10 cellular contexts compared by ENCODE assay signal in genomic region chr4:138223191-138223910, GRCh38. TPM values are rescaled to one million over a fixed set of nuclear protein-coding genes. Genes with fewer than 3 reads are reported as not detected.
DNase-seq lines count a peak whose midpoint lies in the region; ATAC-seq and TF ChIP-seq lines count a peak whose summit lies in the region.
"Had no signal": no experiment of that assay in that cellular context is flagged by ENCODE, and none has a peak within 500 bp of the region (broad histone marks: within the 10 kb centered on the region; RNA-seq: fewer than 3 reads in every experiment).

No MANE protein-coding gene starts in this region.

- H3K9me3 ChIP-seq in right cardiac atrium (ENCODE audit: control insufficient read depth, low read length) = no peaks in the 10 kb centered on the region
- no peaks in the 10 kb centered on the region for H3K9me3 ChIP-seq in OCI-LY3 (ENCODE audit: insufficient read depth, low read length)
- no peaks in the 10 kb centered on the region for H3K9me3 ChIP-seq in osteoblast (ENCODE audit: low read depth, low read length)
- H3K9me3 ChIP-seq: ovary had no signal

- no peak for DNase-seq in right cardiac atrium
- DNase-seq in left ventricle myocardium superior = no peak
- DNase-seq in AG08396 (ENCODE audit: low spot score) = no peak
- no peak for DNase-seq in posterior vena cava (ENCODE audit: low spot score)
- DNase-seq in osteoblast (ENCODE audit: insufficient read length, low spot score, missing footprints) = no peak
- DNase-seq: effector CD4-positive, alpha-beta T cell; ovary had no signal

- no peaks in the 10 kb centered on the region for H4K20me1 ChIP-seq in OCI-LY3 (ENCODE audit: insufficient read depth, low read length)
- no peaks in the 10 kb centered on the region for H4K20me1 ChIP-seq in osteoblast (ENCODE audit: insufficient read depth, low read length)

- H3K9ac ChIP-seq in OCI-LY3 (ENCODE audit: low read length) = no peak overlapping the region

- H3K27ac ChIP-seq in right cardiac atrium (ENCODE audit: low read length) = peak overlapping the region; percentile 68
- no peak overlapping the region for H3K27ac ChIP-seq in OCI-LY3 (ENCODE audit: low read length)
- no peak overlapping the region for H3K27ac ChIP-seq in osteoblast (ENCODE audit: low read depth, low read length)
- H3K27ac ChIP-seq: ovary had no signal

- H3K4me1 Mint-ChIP-seq in stimulated activated memory B cell treated with anti-CD40 and anti-IgM and Interleukin-4, amounts not matched to agents 10 μg/mL and 1 μg/mL and 100 μg/mL, for 72 hours = no peaks in the 10 kb centered on the region

- no peaks in the 10 kb centered on the region for H3K4me1 ChIP-seq in right cardiac atrium (ENCODE audit: control insufficient read depth, insufficient read depth, low read length)
- peaks cover 16% of the 10 kb centered on the region for H3K4me1 ChIP-seq in OCI-LY3 (ENCODE audit: low read length)
- peaks cover 14% of the 10 kb centered on the region for H3K4me1 ChIP-seq in osteoblast (ENCODE audit: insufficient read depth, low read length)

- H3K4me2 ChIP-seq in OCI-LY3 (ENCODE audit: low read length) (peak overlapping the region; percentile 21; the same call in 1 of the 2 replicates), osteoblast (ENCODE audit: insufficient read depth, low read length) (no peak overlapping the region)

- H3K4me3 ChIP-seq in right cardiac atrium (ENCODE audit: low read length) = no peak overlapping the region
- H3K4me3 ChIP-seq in OCI-LY3 (ENCODE audit: low read length) = no peak overlapping the region
- H3K4me3 ChIP-seq in osteoblast (ENCODE audit: insufficient read depth, low read length) = no peak overlapping the region
- H3K4me3 ChIP-seq: ovary had no signal

- 62% methylated on average over 4 of the region's 4 CpGs for WGBS in right cardiac atrium

- H3K9me3 Mint-ChIP-seq in stimulated activated memory B cell treated with anti-CD40 and anti-IgM and Interleukin-4, amounts not matched to agents 10 μg/mL and 1 μg/mL and 100 μg/mL, for 72 hours = peaks cover 3% of the 10 kb centered on the region

- H2AFZ ChIP-seq in OCI-LY3 (ENCODE audit: low read depth, low read length) (no peak overlapping the region), osteoblast (ENCODE audit: low read length) (no peak overlapping the region)

- peaks cover 9% of the 10 kb centered on the region for H3K27me3 Mint-ChIP-seq in stimulated activated memory B cell treated with anti-CD40 and anti-IgM and Interleukin-4, amounts not matched to agents 10 μg/mL and 1 μg/mL and 100 μg/mL, for 72 hours

- TF ChIP-seq CTCF in OCI-LY3 (IDR thresholded peaks at IDR 0.05; ENCODE audit: low read depth, low read length) (no peak), osteoblast (IDR thresholded peaks at IDR 0.05; ENCODE audit: extremely low read depth, low read depth, low read length) (no peak)

- intact Hi-C loops in right cardiac atrium (cut with DNase I) = no loop called here
- intact Hi-C loops in left ventricle myocardium superior (cut with micrococcal nuclease) = no loop called here
- intact Hi-C loops in posterior vena cava (cut with DNase I) = no loop called here

- ATAC-seq in right cardiac atrium (peak; percentile 55 to 57), left ventricle myocardium superior (no peak), HG03342 (IDR thresholded peaks at IDR 0.05; ENCODE audit: unreplicated experiment) (peak; percentile 48)
- peak; percentile 69 for ATAC-seq in stimulated activated memory B cell treated with anti-CD40 and anti-IgM and Interleukin-4, amounts not matched to agents 10 μg/mL and 1 μg/mL and 100 μg/mL, for 72 hours

- no peaks in the 10 kb centered on the region for H3K27me3 ChIP-seq in right cardiac atrium (ENCODE audit: control insufficient read depth, insufficient read depth)
- H3K27me3 ChIP-seq in OCI-LY3 (ENCODE audit: low read depth, low read length) = no peaks in the 10 kb centered on the region
- no peaks in the 10 kb centered on the region for H3K27me3 ChIP-seq in osteoblast (ENCODE audit: insufficient read depth, low read length)
- H3K27me3 ChIP-seq: ovary had no signal

- H3K27ac Mint-ChIP-seq in stimulated activated memory B cell treated with anti-CD40 and anti-IgM and Interleukin-4, amounts not matched to agents 10 μg/mL and 1 μg/mL and 100 μg/mL, for 72 hours = no peak overlapping the region

- H3K36me3 ChIP-seq in OCI-LY3 (replicated peaks; ENCODE audit: low read depth, low read length) (no peaks in the 10 kb centered on the region), osteoblast (ENCODE audit: insufficient read depth, low read length) (peaks cover 3% of the 10 kb centered on the region)
- H3K36me3 ChIP-seq: ovary had no signal

- H3K36me3 Mint-ChIP-seq in stimulated activated memory B cell treated with anti-CD40 and anti-IgM and Interleukin-4, amounts not matched to agents 10 μg/mL and 1 μg/mL and 100 μg/mL, for 72 hours = no peaks in the 10 kb centered on the region

- H3K4me3 Mint-ChIP-seq in stimulated activated memory B cell treated with anti-CD40 and anti-IgM and Interleukin-4, amounts not matched to agents 10 μg/mL and 1 μg/mL and 100 μg/mL, for 72 hours = no peak overlapping the region

- no peaks in the 10 kb centered on the region for H3K79me2 ChIP-seq in OCI-LY3 (ENCODE audit: low read length)
- no peaks in the 10 kb centered on the region for H3K79me2 ChIP-seq in osteoblast (ENCODE audit: insufficient read depth, low read length)

RNA-seq across cellular contexts. Expression of gene SLC7A11, which starts 18.8 kb away (rescaled TPM):
- total RNA-seq in right cardiac atrium (1 to 10 TPM; 4.1 to 7.3 (median 6.7) TPM), left ventricle myocardium superior (0.20 TPM), posterior vena cava (1 to 10 TPM in 1 of 2 donors, under 1 TPM in 1; 0.33 to 1.9 TPM), osteoblast (46.3 and 55.7 TPM in 2 replicates)
- polyA plus RNA-seq in right cardiac atrium = 2.1 TPM
